In genomic region chr9:20353931-20354652, GRCh38 we compare ENCODE assay signal across 14 cellular contexts.
A peak's percentile ranks its signal among the peaks of the same experiment; 100 is the strongest.
DNase-seq lines count a peak whose midpoint lies in the region; ATAC-seq and TF ChIP-seq lines count a peak whose summit lies in the region.
"Had no signal": no experiment of that assay in that cellular context is flagged by ENCODE, and none has a peak within 500 bp of the region (broad histone marks: within the 10 kb centered on the region; RNA-seq: fewer than 3 reads in every experiment).

No MANE protein-coding gene starts in this region.

- H3K9me3 ChIP-seq in SJSA1 (replicated peaks) = no peaks in the 10 kb centered on the region
- H3K9me3 ChIP-seq in heart right ventricle = no peaks in the 10 kb centered on the region
- H3K9me3 ChIP-seq: BLaER1, prostate gland, thoracic aorta had no signal

- H3K4me1 ChIP-seq in ACC112 (ENCODE audit: control insufficient read depth, insufficient read depth, low read length, unreplicated experiment) (peaks cover 51% of the 10 kb centered on the region), SJSA1 (replicated peaks) (peaks cover 47% of the 10 kb centered on the region), heart right ventricle (peaks cover 0 to 41% (median 18%) of the 10 kb centered on the region in 9 donors)

- H3K36me3 ChIP-seq in ACC112 (ENCODE audit: insufficient read depth, low read length) = 0 out of 2 replicates have a peak, but pooled peaks cover 3% of the 10 kb centered on the region
- no peaks in the 10 kb centered on the region for H3K36me3 ChIP-seq in SJSA1
- H3K36me3 ChIP-seq in heart right ventricle = peaks cover 0 to 7% (median 0%) of the 10 kb centered on the region in 9 donors
- H3K36me3 ChIP-seq: BLaER1, prostate gland, thoracic aorta had no signal

- no peak overlapping the region for H2AFZ ChIP-seq in ACC112 (ENCODE audit: low read length, unreplicated experiment)

- ATAC-seq in GM19025 (IDR thresholded peaks at IDR 0.05; ENCODE audit: low read depth, unreplicated experiment) = peak; percentile 50
- ATAC-seq in heart right ventricle = no peak
- no peak for ATAC-seq in GM18511 (IDR thresholded peaks at IDR 0.05; ENCODE audit: unreplicated experiment)
- ATAC-seq: esophagus mucosa had no signal

- intact Hi-C loops in heart right ventricle (cut with DNase I) = loop anchor here in 8 of 10 donors (5.0 to 10.0 kb wide), 8 partner anchors 261 to 761 kb away; partner anchors contain the start of genes FOCAD (in 1 of the 8) and MLLT3 (in 1 of the 8)

- no peaks in the 10 kb centered on the region for H3K79me2 ChIP-seq in ACC112 (ENCODE audit: control insufficient read depth, insufficient read depth, low read length, unreplicated experiment)

- H3K4me3 ChIP-seq in ACC112 (ENCODE audit: low read depth, low read length) (peak overlapping the region; percentile 28; the same call in 1 of the 2 replicates), SJSA1 (no peak overlapping the region), heart right ventricle (no peak overlapping the region)
- H3K4me3 ChIP-seq: BLaER1, prostate gland, thoracic aorta had no signal

- H3K27ac ChIP-seq in ACC112 (ENCODE audit: low read depth, low read length) (peak overlapping the region; percentile 90), SJSA1 (peak overlapping the region; percentile 90), heart right ventricle (no peak overlapping the region)
- H3K27ac ChIP-seq: BLaER1, KMS-11, prostate gland, thoracic aorta had no signal

- H3K27me3 ChIP-seq in ACC112 (ENCODE audit: insufficient read depth, low read length) (no peaks in the 10 kb centered on the region), SJSA1 (replicated peaks) (no peaks in the 10 kb centered on the region), heart right ventricle (no peaks in the 10 kb centered on the region)
- H3K27me3 ChIP-seq: BLaER1 had no signal

- TF ChIP-seq CTCF in heart right ventricle (IDR thresholded peaks at IDR 0.05) = no peak

- WGBS in heart right ventricle, 2 donors = 80 to 91% methylated on average over 5 of the region's 5 CpGs

- DNase-seq in SJSA1 (ENCODE audit: low read depth in 1 of 2, low spot score in 2 of 2) = peak in 1 of 2 experiments; percentile 71
- DNase-seq in fibroblast of the conjunctiva (ENCODE audit: low read depth) = peak; percentile 12
- no peak for DNase-seq in heart right ventricle
- no peak for DNase-seq in DMS53 (lab: John Stamatoyannopoulos, UW)
- DNase-seq in hypothalamus (lab: John Stamatoyannopoulos, UW) = no peak
- DNase-seq: activated CD4-positive, alpha-beta T cell treated with anti-CD3 and anti-CD28 coated beads for 48 hours had no signal

Comparison
In these comparisons a context has a peak if more than half of its experiments do, and no peak if none do; other contexts are left out.
1. H3K27ac ChIP-seq: peak in ACC112 (single experiment) and SJSA1 (single experiment); none in heart right ventricle (0 of 10).